Comparison of ENCODE assay signal across 29 cellular contexts in genomic region chr1:96358057-96358456, GRCh38.
"Had no signal": no experiment of that assay in that cellular context is flagged by ENCODE, and none has a peak within 500 bp of the region (broad histone marks: within the 10 kb centered on the region; RNA-seq: fewer than 3 reads in every experiment).

No MANE protein-coding gene starts in this region.

- FAIRE-seq: endometrium, endothelial cell of umbilical vein had no signal

- H3K27ac ChIP-seq: ascending aorta, colonic mucosa, epithelial cell of prostate, esophagus squamous epithelium, gastrocnemius medialis, heart right ventricle, hepatocyte had no signal

- H3K4me2 ChIP-seq: hepatocyte had no signal

- ATAC-seq: activated naive CD4-positive, alpha-beta T cell treated with anti-CD3 and anti-CD28 coated beads, Interleukin-2, amount 50 U/mL, for 72 hours; activated T-cell treated with anti-CD3 and anti-CD28 coated beads, Interleukin-2, amount 50 U/mL, for 72 hours; gastrocnemius medialis; heart right ventricle; T-helper 17 cell; WTC11 had no signal

- DNase-seq: activated CD4-positive, alpha-beta memory T cell treated with anti-CD3 and anti-CD28 coated beads, Interleukin-2, amount 10 ng/mL, durations not matched to agents 7 days and 5 days; activated CD4-positive, alpha-beta T cell treated with anti-CD3 and anti-CD28 coated beads for 1 hour; activated CD4-positive, alpha-beta T cell treated with anti-CD3 and anti-CD28 coated beads for 4 hours; activated CD4-positive, alpha-beta T cell treated with anti-CD3 and anti-CD28 coated beads, Interleukin-2, amount 10 ng/mL, durations not matched to agents 7 days and 5 days; activated CD4-positive, alpha-beta T cell treated with anti-CD3 and anti-CD28 coated beads, Interleukin-2, amount 50 U/mL, for 4 hours; activated CD8-positive, alpha-beta memory T cell treated with anti-CD3 and anti-CD28 coated beads, Interleukin-2, amount 50 U/mL, for 48 hours; activated gamma-delta T cell; activated naive CD4-positive, alpha-beta T cell; activated naive CD4-positive, alpha-beta T cell treated with anti-CD3 and anti-CD28 coated beads, Interleukin-2, amount 10 ng/mL, durations not matched to agents 7 days and 5 days; activated naive CD8-positive, alpha-beta T cell treated with anti-CD3 and anti-CD28 coated beads, Interleukin-2, amount 10 ng/mL, durations not matched to agents 7 days and 5 days; activated T-cell treated with anti-CD3 and anti-CD28 coated beads for 4 hours; activated T-cell treated with anti-CD3 and anti-CD28 coated beads, Interleukin-2, amount 50 U/mL, for 24 hours; activated T-cell treated with anti-CD3 and anti-CD28 coated beads, Interleukin-2, amount 50 U/mL, for 72 hours; central memory CD4-positive, alpha-beta T cell; cerebellar nuclear complex; colonic mucosa; effector CD8-positive, alpha-beta T cell; esophagus squamous epithelium; gastrocnemius medialis; heart right ventricle; T-helper 17 cell; T1000 had no signal

- H3K27me3 ChIP-seq: ascending aorta, colonic mucosa, esophagus squamous epithelium, gastrocnemius medialis, heart right ventricle, hepatocyte had no signal

- H3K4me1 ChIP-seq: ascending aorta, colonic mucosa, gastrocnemius medialis had no signal

- H3K36me3 ChIP-seq: ascending aorta, colonic mucosa, esophagus squamous epithelium, gastrocnemius medialis, heart right ventricle had no signal

- H3K9me3 ChIP-seq: ascending aorta, colonic mucosa, esophagus squamous epithelium, gastrocnemius medialis, heart right ventricle had no signal

- H3K4me3 ChIP-seq: ascending aorta, colonic mucosa, esophagus squamous epithelium, gastrocnemius medialis, heart right ventricle, hepatocyte had no signal
